9 cellular contexts compared by ENCODE assay signal in genomic region chr17:77453613-77454559, GRCh38.
DNase-seq lines count a peak whose midpoint lies in the region; ATAC-seq and TF ChIP-seq lines count a peak whose summit lies in the region.
"Had no signal": no experiment of that assay in that cellular context is flagged by ENCODE, and none has a peak within 500 bp of the region (broad histone marks: within the 10 kb centered on the region; RNA-seq: fewer than 3 reads in every experiment).

No MANE protein-coding gene starts in this region.

- H3K27me3 Mint-ChIP-seq in T-helper 2 cell treated with Interferon-gamma antibody and Interleukin-4, amounts not matched to agents 5 μg/mL and 100 μg/mL, for 36 hours (ENCODE audit: low read depth), result no peaks in the 10 kb centered on the region

- intact Hi-C loops in spleen (cut with DNase I; ENCODE audit: low total_unique reads), result no loop called here

- no peak for ATAC-seq in GM18511 (IDR thresholded peaks at IDR 0.05; ENCODE audit: unreplicated experiment)
- ATAC-seq in HG03045 (IDR thresholded peaks at IDR 0.05; ENCODE audit: unreplicated experiment), result no peak

- no peak for TF ChIP-seq CTCF in GM20000 (IDR thresholded peaks at IDR 0.05; ENCODE audit: extremely low read depth, missing control alignments)
- no peak for TF ChIP-seq CTCF in spleen (IDR thresholded peaks at IDR 0.05 in 8 of 11, conservative IDR thresholded peaks at IDR 0.05 in 3 of 11)

- H3K9me3 Mint-ChIP-seq in T-helper 2 cell treated with Interferon-gamma antibody and Interleukin-4, amounts not matched to agents 5 μg/mL and 100 μg/mL, for 36 hours, result no peaks in the 10 kb centered on the region

- peaks cover 59% of the 10 kb centered on the region for H3K4me1 Mint-ChIP-seq in T-helper 2 cell treated with Interferon-gamma antibody and Interleukin-4, amounts not matched to agents 5 μg/mL and 100 μg/mL, for 36 hours (ENCODE audit: low read depth)

- peaks cover 67% of the 10 kb centered on the region for H3K36me3 Mint-ChIP-seq in T-helper 2 cell treated with Interferon-gamma antibody and Interleukin-4, amounts not matched to agents 5 μg/mL and 100 μg/mL, for 36 hours (ENCODE audit: low read depth)

- H3K27ac ChIP-seq in esophagus (ENCODE audit: low read depth in 2 of 2, low read length in 1 of 2), result peak overlapping the region; percentile 72 to 93
- H3K27ac ChIP-seq in spleen, result peak overlapping the region; percentile 83 to 97 (median 92)

- H3K36me3 ChIP-seq in esophagus (ENCODE audit: control insufficient read depth in 2 of 2, insufficient read depth in 2 of 2, low read length in 1 of 2) (peaks cover 0 to 4% of the 10 kb centered on the region in 2 donors), spleen (peaks cover 0 to 32% (median 0%) of the 10 kb centered on the region in 6 donors)
- H3K36me3 ChIP-seq: uterus had no signal

- H3K27ac Mint-ChIP-seq in T-helper 2 cell treated with Interferon-gamma antibody and Interleukin-4, amounts not matched to agents 5 μg/mL and 100 μg/mL, for 36 hours, result peak overlapping the region; percentile 86

- H3K4me3 ChIP-seq in esophagus (ENCODE audit: low read depth in 1 of 2, low read length in 2 of 2) (peak overlapping the region; percentile 39 to 40), spleen (peak overlapping the region; percentile 53 to 81 (median 69))
- H3K4me3 ChIP-seq: uterus had no signal

- TF ChIP-seq POLR2A in spleen (IDR thresholded peaks at IDR 0.05), result no peak

- H3K27me3 ChIP-seq in esophagus (ENCODE audit: control insufficient read depth in 1 of 2, insufficient read depth in 2 of 2, low read length in 2 of 2) (no peaks in the 10 kb centered on the region), spleen (replicated peaks in 1 of 7) (no peaks in the 10 kb centered on the region)
- H3K27me3 ChIP-seq: uterus had no signal

- peak; percentile 70 for DNase-seq in GM20000 (ENCODE audit: low spot score)
- DNase-seq in T-helper 2 cell treated with Interferon-gamma antibody and Interleukin-4, amounts not matched to agents 5 μg/mL and 100 μg/mL, for 36 hours (ENCODE audit: low spot score), result peak; percentile 61
- DNase-seq in spleen, result peak; percentile 90
- no peak for DNase-seq in NCI-H774 (lab: John Stamatoyannopoulos, UW)
- no peak for DNase-seq in NCI-H1417 treated with DMSO at 0.1 percent for 48 hours (lab: John Stamatoyannopoulos, UW)
- DNase-seq: uterus had no signal

- no peaks in the 10 kb centered on the region for H3K9me3 ChIP-seq in esophagus (ENCODE audit: control insufficient read depth in 2 of 2, insufficient read depth in 1 of 2, low read depth in 1 of 2, low read length in 1 of 2)
- H3K9me3 ChIP-seq in spleen, result no peaks in the 10 kb centered on the region
- H3K9me3 ChIP-seq: uterus had no signal

- H3K4me3 Mint-ChIP-seq in T-helper 2 cell treated with Interferon-gamma antibody and Interleukin-4, amounts not matched to agents 5 μg/mL and 100 μg/mL, for 36 hours, result peak overlapping the region; percentile 96

- H3K4me1 ChIP-seq in esophagus (ENCODE audit: control insufficient read depth in 2 of 2, insufficient read depth in 2 of 2, low read length in 1 of 2) (peaks cover 31 to 57% of the 10 kb centered on the region in 2 donors), spleen (peaks cover 73 to 100% (median 97%) of the 10 kb centered on the region in 6 donors)

- 31 to 43% methylated on average over 29 of the region's 29 CpGs for WGBS in esophagus, 2 donors
- 42 to 48% (median 46%) methylated on average over 25 to 29 of the region's 29 CpGs for WGBS in spleen, 5 donors

Comparison
In these comparisons a context has a peak if more than half of its experiments do, and no peak if none do; other contexts are left out.
1. DNase-seq: peak in GM20000 (single experiment), T-helper 2 cell treated with Interferon-gamma antibody and Interleukin-4, amounts not matched to agents 5 μg/mL and 100 μg/mL, for 36 hours (single experiment) and spleen (single experiment); none in NCI-H774 (single experiment) and NCI-H1417 treated with DMSO at 0.1 percent for 48 hours (single experiment).